In genomic region chr4:121283319-121283718, GRCh38 we compare ENCODE assay signal across 19 cellular contexts.
DNase-seq lines count a peak whose midpoint lies in the region; ATAC-seq and TF ChIP-seq lines count a peak whose summit lies in the region.
"Had no signal": no experiment of that assay in that cellular context is flagged by ENCODE, and none has a peak within 500 bp of the region (broad histone marks: within the 10 kb centered on the region; RNA-seq: fewer than 3 reads in every experiment).

No MANE protein-coding gene starts in this region.

- H2AFZ ChIP-seq in Karpas-422 (ENCODE audit: low read length), result no peak overlapping the region

- no peaks in the 10 kb centered on the region for H4K20me1 ChIP-seq in Karpas-422 (ENCODE audit: insufficient read depth, low read depth, low read length)
- H4K20me1 ChIP-seq: BLaER1 treated with 17β-estradiol and CSF1 and Interleukin-3, amounts not matched to agents 10 nM and 100 nM had no signal

- peak; percentile 27 for DNase-seq in Karpas-422
- no peak for DNase-seq in omental fat pad (ENCODE audit: low spot score)
- peak in 1 of 2 donors; percentile 24 for DNase-seq in upper lobe of left lung
- DNase-seq in stimulated activated naive B cell treated with anti-CD40 and anti-IgM and Interleukin-4, amounts not matched to agents 10 μg/mL and 1 μg/mL and 100 μg/mL, for 72 hours, result no peak
- no peak for DNase-seq in central memory CD4-positive, alpha-beta T cell
- no peak for DNase-seq in NK-92 treated with Interleukin-12 subunit alpha and Interleukin-12 subunit beta, amount 100 ng/mL, for 24 hours (lab: John Stamatoyannopoulos, UW)
- DNase-seq: AML-193; Caco-2; Calu3; CD4-positive, alpha-beta T cell; CD8-positive, alpha-beta T cell; DMS79 treated with DMSO at 0.1 percent for 48 hours; GF-D8 had no signal

- H3K9me2 ChIP-seq in Karpas-422 (replicated peaks; ENCODE audit: insufficient read depth, low read length), result no peaks in the 10 kb centered on the region

- H3K36me3 Mint-ChIP-seq in stimulated activated naive B cell treated with anti-CD40 and anti-IgM and Interleukin-4, amounts not matched to agents 10 μg/mL and 1 μg/mL and 100 μg/mL, for 72 hours, result no peaks in the 10 kb centered on the region
- H3K36me3 Mint-ChIP-seq: CD8-positive, alpha-beta T cell had no signal

- no peaks in the 10 kb centered on the region for H3K79me2 ChIP-seq in Karpas-422 (ENCODE audit: low read length)

- no peak overlapping the region for H3K4me2 ChIP-seq in Karpas-422 (ENCODE audit: low read depth, low read length, poor library complexity, severe bottlenecking)
- H3K4me2 ChIP-seq: A549; BLaER1 treated with 17β-estradiol and CSF1 and Interleukin-3, amounts not matched to agents 10 nM and 100 nM had no signal

- H3K4me3 ChIP-seq in Karpas-422 (ENCODE audit: low read length) (no peak overlapping the region), gastroesophageal sphincter (no peak overlapping the region), upper lobe of left lung (no peak overlapping the region)
- H3K4me3 ChIP-seq: A549; BLaER1 treated with 17β-estradiol and CSF1 and Interleukin-3, amounts not matched to agents 10 nM and 100 nM had no signal

- H3K36me3 ChIP-seq in Karpas-422 (ENCODE audit: insufficient read depth, low read length) (no peaks in the 10 kb centered on the region), gastroesophageal sphincter (no peaks in the 10 kb centered on the region), upper lobe of left lung (no peaks in the 10 kb centered on the region)
- H3K36me3 ChIP-seq: BLaER1 treated with 17β-estradiol and CSF1 and Interleukin-3, amounts not matched to agents 10 nM and 100 nM had no signal

- peaks cover 0 to 6% of the 10 kb centered on the region in 2 donors for H3K9me3 Mint-ChIP-seq in stimulated activated naive B cell treated with anti-CD40 and anti-IgM and Interleukin-4, amounts not matched to agents 10 μg/mL and 1 μg/mL and 100 μg/mL, for 72 hours

- no peak overlapping the region for H3K4me3 Mint-ChIP-seq in stimulated activated naive B cell treated with anti-CD40 and anti-IgM and Interleukin-4, amounts not matched to agents 10 μg/mL and 1 μg/mL and 100 μg/mL, for 72 hours
- H3K4me3 Mint-ChIP-seq: B cell; CD4-positive, alpha-beta T cell; CD8-positive, alpha-beta T cell had no signal

- peaks cover 6% of the 10 kb centered on the region for H3K4me1 ChIP-seq in Karpas-422 (ENCODE audit: low read length)
- no peaks in the 10 kb centered on the region for H3K4me1 ChIP-seq in gastroesophageal sphincter
- H3K4me1 ChIP-seq in upper lobe of left lung, result no peaks in the 10 kb centered on the region
- H3K4me1 ChIP-seq: A549; BLaER1 treated with 17β-estradiol and CSF1 and Interleukin-3, amounts not matched to agents 10 nM and 100 nM had no signal

- WGBS in gastroesophageal sphincter (ENCODE audit: low coverage in 1 of 2), 2 donors, result no CpG with 5 or more reads among the region's 1 CpG
- WGBS in upper lobe of left lung, 2 donors, result 88% methylated on average over 1 of the region's 1 CpG; no CpG with 5 or more reads in 1 of the 2 donors

- peaks cover 0 to 6% of the 10 kb centered on the region in 2 donors for H3K27me3 Mint-ChIP-seq in stimulated activated naive B cell treated with anti-CD40 and anti-IgM and Interleukin-4, amounts not matched to agents 10 μg/mL and 1 μg/mL and 100 μg/mL, for 72 hours
- H3K27me3 Mint-ChIP-seq: CD4-positive, alpha-beta T cell had no signal

- TF ChIP-seq EP300 in gastroesophageal sphincter (IDR thresholded peaks at IDR 0.05) (no peak), upper lobe of left lung (IDR thresholded peaks at IDR 0.05) (no peak)

- no peak overlapping the region for H3K27ac Mint-ChIP-seq in stimulated activated naive B cell treated with anti-CD40 and anti-IgM and Interleukin-4, amounts not matched to agents 10 μg/mL and 1 μg/mL and 100 μg/mL, for 72 hours
- H3K27ac Mint-ChIP-seq: B cell; CD4-positive, alpha-beta T cell; CD8-positive, alpha-beta T cell had no signal

- no peaks in the 10 kb centered on the region for H3K4me1 Mint-ChIP-seq in stimulated activated naive B cell treated with anti-CD40 and anti-IgM and Interleukin-4, amounts not matched to agents 10 μg/mL and 1 μg/mL and 100 μg/mL, for 72 hours
- H3K4me1 Mint-ChIP-seq: B cell had no signal

- no peaks in the 10 kb centered on the region for H3K9me3 ChIP-seq in Karpas-422 (ENCODE audit: low read length)
- H3K9me3 ChIP-seq in gastroesophageal sphincter, result peaks cover 0 to 17% (median 0%) of the 10 kb centered on the region in 3 donors
- H3K9me3 ChIP-seq in upper lobe of left lung, result no peaks in the 10 kb centered on the region
- H3K9me3 ChIP-seq: A549 had no signal

- ATAC-seq in gastroesophageal sphincter, result peak; percentile 22
- peak; percentile 54 for ATAC-seq in omental fat pad (ENCODE audit: low FRiP score)
- peak; percentile 21 to 22 for ATAC-seq in upper lobe of left lung (ENCODE audit: low FRiP score in 2 of 2)
- no peak for ATAC-seq in stimulated activated naive B cell treated with anti-CD40 and anti-IgM and Interleukin-4, amounts not matched to agents 10 μg/mL and 1 μg/mL and 100 μg/mL, for 72 hours (replicated peaks)
- ATAC-seq: A549; CD8-positive, alpha-beta T cell had no signal

- no peak for TF ChIP-seq POLR2A in gastroesophageal sphincter (IDR thresholded peaks at IDR 0.05)
- TF ChIP-seq POLR2A in upper lobe of left lung (IDR thresholded peaks at IDR 0.05), result no peak

- TF ChIP-seq CTCF in gastroesophageal sphincter (IDR thresholded peaks at IDR 0.05), result no peak
- TF ChIP-seq CTCF in omental fat pad (IDR thresholded peaks at IDR 0.05), result no peak
- no peak for TF ChIP-seq CTCF in upper lobe of left lung (IDR thresholded peaks at IDR 0.05)

- H3K27ac ChIP-seq in Karpas-422 (ENCODE audit: low read length) (no peak overlapping the region), gastroesophageal sphincter (no peak overlapping the region), upper lobe of left lung (no peak overlapping the region)
- H3K27ac ChIP-seq: 22Rv1; A549; BLaER1 treated with 17β-estradiol and CSF1 and Interleukin-3, amounts not matched to agents 10 nM and 100 nM; C4-2B had no signal

- H3K27me3 ChIP-seq in Karpas-422 (ENCODE audit: low read length) (no peaks in the 10 kb centered on the region), gastroesophageal sphincter (peaks cover 16% of the 10 kb centered on the region), upper lobe of left lung (no peaks in the 10 kb centered on the region)
- H3K27me3 ChIP-seq: BLaER1 treated with 17β-estradiol and CSF1 and Interleukin-3, amounts not matched to agents 10 nM and 100 nM had no signal

- H3K9ac ChIP-seq in Karpas-422 (ENCODE audit: low read length), result no peak overlapping the region
- H3K9ac ChIP-seq: BLaER1 treated with 17β-estradiol and CSF1 and Interleukin-3, amounts not matched to agents 10 nM and 100 nM had no signal

Comparison
In these comparisons a context has a peak if more than half of its experiments do, and no peak if none do; other contexts are left out.
1. ATAC-seq: peak in gastroesophageal sphincter (single experiment), omental fat pad (single experiment) and upper lobe of left lung (2 of 2); none in stimulated activated naive B cell treated with anti-CD40 and anti-IgM and Interleukin-4, amounts not matched to agents 10 μg/mL and 1 μg/mL and 100 μg/mL, for 72 hours (0 of 2).